Comparison of ENCODE assay signal across 13 cellular contexts in genomic region chr11:45333023-45333422, GRCh38. TPM values are rescaled to one million over a fixed set of nuclear protein-coding genes. Genes with fewer than 3 reads are reported as not detected.
DNase-seq lines count a peak whose midpoint lies in the region; ATAC-seq and TF ChIP-seq lines count a peak whose summit lies in the region.
"Had no signal": no experiment of that assay in that cellular context is flagged by ENCODE, and none has a peak within 500 bp of the region (broad histone marks: within the 10 kb centered on the region; RNA-seq: fewer than 3 reads in every experiment).

No MANE protein-coding gene starts in this region.

- no peak overlapping the region for H2BK5ac ChIP-seq in IMR-90 (ENCODE audit: low read depth, low read length, poor library complexity, severe bottlenecking)

- TF ChIP-seq CTCF in IMR-90 (conservative IDR thresholded peaks at IDR 0.05; ENCODE audit: low read depth, low read length) (no peak), stomach (IDR thresholded peaks at IDR 0.05) (no peak)

- no peak overlapping the region for H4K91ac ChIP-seq in IMR-90 (ENCODE audit: insufficient read depth, low read depth, low read length)

- no peak overlapping the region for H2AK9ac ChIP-seq in IMR-90 (replicated peaks; ENCODE audit: low read depth, low read length, poor library complexity)

- dilution Hi-C loops in IMR-90 (cut with HindIII; ENCODE audit: low sequenced_read_pairs, unreplicated experiment) = no loop called here

- CTCF ChIA-PET in IMR-90 (lab: Yijun Ruan, JAX) = interaction anchor here (0.6 to 2.0 kb wide), 5 partner anchors 25 to 439 kb away, joined by 3 to 7 read pairs (median 3); no protein-coding TSS in a partner anchor
- CTCF ChIA-PET in activated CD4-positive, alpha-beta memory T cell treated with anti-CD3 and anti-CD28 coated beads, Interleukin-2, amount 10 ng/mL, durations not matched to agents 7 days and 5 days (lab: Charles Lee) = interaction anchor here (0.7 to 4.2 kb wide), 10 partner anchors 12 to 438 kb away, joined by 3 to 47 read pairs (median 3); no protein-coding TSS in a partner anchor

- H3K27ac Mint-ChIP-seq in activated CD4-positive, alpha-beta T cell treated with anti-CD3 and anti-CD28 coated beads, Interleukin-2, amount 10 ng/mL, durations not matched to agents 24 days and 14 days = no peak overlapping the region
- no peak overlapping the region for H3K27ac Mint-ChIP-seq in activated CD4-positive, alpha-beta memory T cell treated with anti-CD3 and anti-CD28 coated beads, Interleukin-2, amount 10 ng/mL, durations not matched to agents 7 days and 5 days
- H3K27ac Mint-ChIP-seq: activated naive CD8-positive, alpha-beta T cell had no signal

- WGBS in IMR-90 (ENCODE audit: extremely low coverage in 2 of 2, insufficient read length in 1 of 2), 2 experiments = no CpG with 5 or more reads among the region's 10 CpGs
- WGBS in stomach, 5 donors = 27 to 56% (median 51%) methylated on average over 10 of the region's 10 CpGs

- H3K27ac ChIP-seq in IMR-90 (ENCODE audit: insufficient read depth, low read length) = no peak overlapping the region
- H3K27ac ChIP-seq in SJCRH30 = no peak overlapping the region
- H3K27ac ChIP-seq in stomach = peak overlapping the region in 4 of 5 donors; percentile 51 to 70 (median 56)

- no peak overlapping the region for H4K8ac ChIP-seq in IMR-90 (ENCODE audit: low read depth in 2 of 2, low read length in 2 of 2)

- no peak overlapping the region for H3K9ac ChIP-seq in IMR-90 (ENCODE audit: low read depth, low read length)

- H3K27me3 ChIP-seq in IMR-90 (ENCODE audit: control insufficient read depth, insufficient read depth, low read length) (peaks cover 3% of the 10 kb centered on the region), SJCRH30 (peaks cover 8% of the 10 kb centered on the region), stomach (no peaks in the 10 kb centered on the region)

- no TSS peak for BruUV-seq in IMR-90 (replicated peaks; lab: Mats Ljungman, UMichigan)

- POLR2A ChIA-PET in IMR-90 (lab: Charles Lee; ENCODE audit: unreplicated experiment) = no interaction called here
- POLR2A ChIA-PET in activated CD4-positive, alpha-beta memory T cell treated with anti-CD3 and anti-CD28 coated beads, Interleukin-2, amount 10 ng/mL, durations not matched to agents 7 days and 5 days (lab: Charles Lee) = no interaction called here

- H3K4me1 ChIP-seq in IMR-90 (ENCODE audit: control insufficient read depth, insufficient read depth, low read length) (peaks cover 4% of the 10 kb centered on the region; the same call in 1 of the 2 replicates), SJCRH30 (no peaks in the 10 kb centered on the region; the same call in 1 of the 2 replicates), stomach (peaks cover 8 to 17% (median 12%) of the 10 kb centered on the region in 4 donors)
- H3K4me1 ChIP-seq: Caco-2 had no signal

- H3K4me3 ChIP-seq in IMR-90 (ENCODE audit: insufficient read depth, low read depth, low read length) (peak overlapping the region; percentile 14; the same call in 1 of the 2 replicates), SJCRH30 (peak overlapping the region; percentile 26), stomach (peak overlapping the region in 3 of 4 donors; percentile 8 to 23 (median 14))
- H3K4me3 ChIP-seq: mucosa of descending colon had no signal

- H3K4ac ChIP-seq in IMR-90 (ENCODE audit: low read depth, low read length) = no peak overlapping the region

- DNase-seq in IMR-90 = no peak
- no peak for DNase-seq in SJCRH30
- no peak for DNase-seq in left ventricle myocardium superior
- no peak for DNase-seq in stomach
- DNase-seq in activated CD4-positive, alpha-beta T cell treated with anti-CD3 and anti-CD28 coated beads, Interleukin-2, amount 10 ng/mL, durations not matched to agents 24 days and 14 days = no peak
- DNase-seq in SKM-1 treated with dmso at 0.1 percent for 144 hours (lab: John Stamatoyannopoulos, UW; ENCODE audit: unreplicated experiment) = no peak
- no peak for DNase-seq in activated CD4-positive, alpha-beta memory T cell treated with anti-CD3 and anti-CD28 coated beads, Interleukin-2, amount 10 ng/mL, durations not matched to agents 7 days and 5 days
- no peak for DNase-seq in activated CD4-positive, alpha-beta T cell treated with anti-CD3 and anti-CD28 coated beads for 4 hours
- DNase-seq: NK-92 treated with Interleukin-12 subunit alpha and Interleukin-12 subunit beta, amount 100 ng/mL, for 24 hours had no signal

- H3K9me3 Mint-ChIP-seq in activated CD4-positive, alpha-beta T cell treated with anti-CD3 and anti-CD28 coated beads, Interleukin-2, amount 10 ng/mL, durations not matched to agents 24 days and 14 days = no peaks in the 10 kb centered on the region
- no peaks in the 10 kb centered on the region for H3K9me3 Mint-ChIP-seq in activated CD4-positive, alpha-beta memory T cell treated with anti-CD3 and anti-CD28 coated beads, Interleukin-2, amount 10 ng/mL, durations not matched to agents 7 days and 5 days

- no peaks in the 10 kb centered on the region for H3K36me3 ChIP-seq in IMR-90 (ENCODE audit: control insufficient read depth, insufficient read depth, low read length)
- no peaks in the 10 kb centered on the region for H3K36me3 ChIP-seq in SJCRH30
- no peaks in the 10 kb centered on the region for H3K36me3 ChIP-seq in stomach

- H3K27me3 Mint-ChIP-seq in activated CD4-positive, alpha-beta T cell treated with anti-CD3 and anti-CD28 coated beads, Interleukin-2, amount 10 ng/mL, durations not matched to agents 24 days and 14 days = peaks cover 4% of the 10 kb centered on the region
- H3K27me3 Mint-ChIP-seq in activated CD4-positive, alpha-beta memory T cell treated with anti-CD3 and anti-CD28 coated beads, Interleukin-2, amount 10 ng/mL, durations not matched to agents 7 days and 5 days = peaks cover 8% of the 10 kb centered on the region

- H4K5ac ChIP-seq in IMR-90 (ENCODE audit: low read depth, low read length) = 0 out of 2 replicates have a peak overlapping the region, but pooled peaks have one; percentile 29

- TF ChIP-seq EP300 in stomach (IDR thresholded peaks at IDR 0.05) = no peak

- intact Hi-C loops in IMR-90 (cut with micrococcal nuclease) = no loop called here
- intact Hi-C loops in left ventricle myocardium superior (cut with micrococcal nuclease) = loop anchor here (5.0 kb wide), 1 partner anchor 221 kb away; no protein-coding TSS in a partner anchor
- intact Hi-C loops in stomach (cut with DNase I; ENCODE audit: low total_unique reads) = loop anchor here (5.0 kb wide), 1 partner anchor 221 kb away; no protein-coding TSS in a partner anchor
- intact Hi-C loops in activated CD4-positive, alpha-beta T cell treated with anti-CD3 and anti-CD28 coated beads, Interleukin-2, amount 10 ng/mL, durations not matched to agents 24 days and 14 days (cut with micrococcal nuclease) = loop anchor here (5.0 to 10.0 kb wide), 2 partner anchors 78 to 396 kb away; no protein-coding TSS in a partner anchor

- H3K18ac ChIP-seq in IMR-90 (ENCODE audit: low read depth, low read length) = peak overlapping the region; percentile 43; the same call in 1 of the 2 replicates

- H3K9me3 ChIP-seq in IMR-90 (ENCODE audit: control insufficient read depth, insufficient read depth, low read length) = no peaks in the 10 kb centered on the region
- no peaks in the 10 kb centered on the region for H3K9me3 ChIP-seq in SJCRH30 (replicated peaks)
- no peaks in the 10 kb centered on the region for H3K9me3 ChIP-seq in stomach
- H3K9me3 ChIP-seq: Caco-2, mucosa of descending colon had no signal

- H2BK120ac ChIP-seq in IMR-90 (ENCODE audit: low read depth, low read length) = no peak overlapping the region

- H2AK5ac ChIP-seq in IMR-90 (ENCODE audit: low read depth, low read length) = no peak overlapping the region

- no peak overlapping the region for H2BK20ac ChIP-seq in IMR-90 (ENCODE audit: low read depth, low read length)

- H3K56ac ChIP-seq in IMR-90 (ENCODE audit: extremely low read depth, insufficient read depth, low read length) = no peak overlapping the region

- H2AFZ ChIP-seq in IMR-90 (replicated peaks; ENCODE audit: low read length, poor library complexity) = peak overlapping the region; percentile 74

- no peak overlapping the region for H3K14ac ChIP-seq in IMR-90 (replicated peaks; ENCODE audit: low read depth, low read length)

- no peak for ATAC-seq in IMR-90 (ENCODE audit: low read depth)
- peak; percentile 76 for ATAC-seq in left ventricle myocardium superior

- H3K4me2 ChIP-seq in IMR-90 (ENCODE audit: low read depth, low read length) = peak overlapping the region; percentile 90

- H2BK15ac ChIP-seq in IMR-90 (ENCODE audit: low read depth, low read length) = no peak overlapping the region

- no peaks in the 10 kb centered on the region for H3K36me3 Mint-ChIP-seq in activated CD4-positive, alpha-beta T cell treated with anti-CD3 and anti-CD28 coated beads, Interleukin-2, amount 10 ng/mL, durations not matched to agents 24 days and 14 days (ENCODE audit: low read depth)
- H3K36me3 Mint-ChIP-seq in activated CD4-positive, alpha-beta memory T cell treated with anti-CD3 and anti-CD28 coated beads, Interleukin-2, amount 10 ng/mL, durations not matched to agents 7 days and 5 days (ENCODE audit: low read depth) = no peaks in the 10 kb centered on the region
- H3K36me3 Mint-ChIP-seq: activated naive CD8-positive, alpha-beta T cell had no signal

- no peak overlapping the region for H3K4me3 Mint-ChIP-seq in activated CD4-positive, alpha-beta T cell treated with anti-CD3 and anti-CD28 coated beads, Interleukin-2, amount 10 ng/mL, durations not matched to agents 24 days and 14 days
- no peak overlapping the region for H3K4me3 Mint-ChIP-seq in activated CD4-positive, alpha-beta memory T cell treated with anti-CD3 and anti-CD28 coated beads, Interleukin-2, amount 10 ng/mL, durations not matched to agents 7 days and 5 days
- H3K4me3 Mint-ChIP-seq: activated naive CD8-positive, alpha-beta T cell had no signal

- no peaks in the 10 kb centered on the region for H3K79me1 ChIP-seq in IMR-90 (ENCODE audit: low read depth in 1 of 2, low read length in 2 of 2)

- no peak overlapping the region for H3K23ac ChIP-seq in IMR-90 (ENCODE audit: low read depth, low read length)

- H3K9me1 ChIP-seq in IMR-90 (ENCODE audit: insufficient read depth, low read length) = peaks cover 2% of the 10 kb centered on the region

- no peaks in the 10 kb centered on the region for H4K20me1 ChIP-seq in IMR-90 (ENCODE audit: insufficient read depth, low read length)

- no peak for TF ChIP-seq RAD21 in IMR-90 (IDR thresholded peaks at IDR 0.05; ENCODE audit: low read length)

- in situ Hi-C loops in IMR-90 (cut with MboI; ENCODE audit: low sequenced_read_pairs) = no loop called here

- no peaks in the 10 kb centered on the region for H3K4me1 Mint-ChIP-seq in activated CD4-positive, alpha-beta T cell treated with anti-CD3 and anti-CD28 coated beads, Interleukin-2, amount 10 ng/mL, durations not matched to agents 24 days and 14 days
- H3K4me1 Mint-ChIP-seq in activated CD4-positive, alpha-beta memory T cell treated with anti-CD3 and anti-CD28 coated beads, Interleukin-2, amount 10 ng/mL, durations not matched to agents 7 days and 5 days = no peaks in the 10 kb centered on the region

- TF ChIP-seq POLR2A in IMR-90 (IDR thresholded peaks at IDR 0.05; ENCODE audit: low read depth, low read length) = no peak
- no peak for TF ChIP-seq POLR2A in stomach (IDR thresholded peaks at IDR 0.05)

RNA-seq across cellular contexts. Expression of gene SYT13, which starts 46.9 kb away (rescaled TPM):
- total RNA-seq in IMR-90 (2012; rRNA removed) (not detected in 2 replicates), left ventricle myocardium superior (6.9 TPM), stomach (10 to 100 TPM in 2 of 5 donors, 1 to 10 TPM in 2, not detected in 1; 1.3 to 33.3 (median 11.0) TPM)
- polyA plus RNA-seq in IMR-90 (2012; rRNA removed) (not detected in 2 replicates), stomach (1 to 10 TPM; 1.7 to 2.2 (median 2.1) TPM)
- polyA plus RNA-seq in IMR-90 (2012; cell fraction: cytosol; rRNA removed) = not detected in 2 replicates
- not detected in 2 replicates for polyA plus RNA-seq in IMR-90 (2012; cell fraction: nucleus; rRNA removed; ENCODE audit: low replicate concordance)
- total RNA-seq in SJCRH30 (2014; rRNA removed; shearing (Covaris generic)) = 0.03 TPM in 1 of 2 replicates, not detected in the other
- total RNA-seq in activated CD4-positive, alpha-beta T cell treated with anti-CD3 and anti-CD28 coated beads, Interleukin-2, amount 10 ng/mL, durations not matched to agents 24 days and 14 days = not detected in 2 replicates
- total RNA-seq in activated CD4-positive, alpha-beta memory T cell treated with anti-CD3 and anti-CD28 coated beads, Interleukin-2, amount 10 ng/mL, durations not matched to agents 7 days and 5 days = not detected
- total RNA-seq: T-helper 1 cell treated with Interleukin-12 subunit alpha and Interleukin-12 subunit beta and Interleukin-4 antibody, amounts not matched to agents 30 ng/mL and 1 ng/mL, for 36 hours had no signal

Comparison
In these comparisons a context has a peak if more than half of its experiments do, and no peak if none do; other contexts are left out.
1. H3K27ac ChIP-seq: peak in stomach (4 of 5); none in IMR-90 (single experiment) and SJCRH30 (single experiment).
2. Peak in every context shown above with its lines, with median percentiles within 50 percentile points of each other: H3K4me3 ChIP-seq.